In genomic region chr2:114919985-114920384, GRCh38 we compare ENCODE assay signal across 8 cellular contexts.
"Had no signal": no experiment of that assay in that cellular context is flagged by ENCODE, and none has a peak within 500 bp of the region (broad histone marks: within the 10 kb centered on the region; RNA-seq: fewer than 3 reads in every experiment).

No MANE protein-coding gene starts in this region.

- FAIRE-seq: G401.6, GM12878, GM12891, GM12892, GM18507, GM19239 had no signal

- H3K4me3 ChIP-seq: GM12878 had no signal

- DNase-seq: GDM1, GF-D8 had no signal

- ATAC-seq: GM12878 had no signal
